ENCODE assay signal across 34 cellular contexts in genomic region chr10:42899036-42899435, GRCh38.
"Had no signal": no experiment of that assay in that cellular context is flagged by ENCODE, and none has a peak within 500 bp of the region (broad histone marks: within the 10 kb centered on the region; RNA-seq: fewer than 3 reads in every experiment).

No MANE protein-coding gene starts in this region.

- DNase-seq: activated B cell treated with CpG ODN at 0.5 μM for 24 hours; activated CD4-positive, alpha-beta memory T cell treated with anti-CD3 and anti-CD28 coated beads for 36 hours; activated CD4-positive, alpha-beta T cell treated with anti-CD3 and anti-CD28 coated beads for 4 hours; activated CD4-positive, alpha-beta T cell treated with anti-CD3 and anti-CD28 coated beads, Interleukin-2, amount 10 ng/mL, durations not matched to agents 24 days and 14 days; activated CD4-positive, alpha-beta T cell treated with anti-CD3 and anti-CD28 coated beads, Interleukin-2, amount 50 U/mL, for 1 hour; activated CD4-positive, alpha-beta T cell treated with anti-CD3 and anti-CD28 coated beads, Interleukin-2, amount 50 U/mL, for 4 hours; activated CD4-positive, CD25-positive, alpha-beta regulatory T cell treated with anti-CD3 and anti-CD28 coated beads, Interleukin-2, amount 50 U/mL, for 72 hours; activated CD8-positive, alpha-beta memory T cell treated with anti-CD3 and anti-CD28 coated beads, Interleukin-2, amount 50 U/mL, for 4 hours; activated CD8-positive, alpha-beta T cell treated with anti-CD3 and anti-CD28 coated beads for 36 hours; activated effector memory CD4-positive, alpha-beta T cell treated with anti-CD3 and anti-CD28 coated beads, Interleukin-2, amount 50 U/mL, for 16 hours; activated gamma-delta T cell treated with Interleukin-2 at 50 U/mL for 16 hours; activated naive CD4-positive, alpha-beta T cell; activated naive CD4-positive, alpha-beta T cell treated with anti-CD3 and anti-CD28 coated beads for 36 hours; activated naive CD4-positive, alpha-beta T cell treated with anti-CD3 and anti-CD28 coated beads, Interleukin-2, amount 50 U/mL, for 16 hours; activated naive CD8-positive, alpha-beta T cell treated with anti-CD3 and anti-CD28 coated beads for 36 hours; activated T-cell treated with anti-CD3 and anti-CD28 coated beads for 4 hours; activated T-cell treated with anti-CD3 and anti-CD28 coated beads, Interleukin-2, amount 50 U/mL, for 1 hour; activated T-cell treated with anti-CD3 and anti-CD28 coated beads, Interleukin-2, amount 50 U/mL, for 4 hours; activated T-cell treated with anti-CD3 and anti-CD28 coated beads, Interleukin-2, amount 50 U/mL, for 72 hours; adrenal gland; amniotic stem cell; aorta; body of pancreas; brain microvascular endothelial cell; central memory CD4-positive, alpha-beta T cell; T-helper 2 cell; T-helper 9 cell had no signal

- H3K9me3 ChIP-seq: adrenal gland had no signal

- H3K27ac ChIP-seq: adrenal gland, body of pancreas, brain microvascular endothelial cell, breast epithelium, VCaP had no signal

- ATAC-seq: activated CD8-positive, alpha-beta T cell treated with anti-CD3 and anti-CD28 coated beads for 36 hours; activated naive CD4-positive, alpha-beta T cell treated with anti-CD3 and anti-CD28 coated beads, Interleukin-2, amount 50 U/mL, for 72 hours; activated T-cell treated with anti-CD3 and anti-CD28 coated beads, Interleukin-2, amount 50 U/mL, for 4 hours; activated T-cell treated with anti-CD3 and anti-CD28 coated beads, Interleukin-2, amount 50 U/mL, for 72 hours; activated T-helper 17 cell treated with anti-CD3 and anti-CD28 coated beads, Interleukin-2, amount 50 U/mL, for 72 hours; body of pancreas had no signal

- H3K4me1 Mint-ChIP-seq: activated B cell treated with CpG ODN at 0.5 μM for 24 hours; activated CD4-positive, alpha-beta T cell treated with anti-CD3 and anti-CD28 coated beads, Interleukin-2, amount 10 ng/mL, durations not matched to agents 24 days and 14 days had no signal

- H3K9me3 Mint-ChIP-seq: activated T-cell treated with anti-CD3 and anti-CD28 coated beads, Interleukin-2, amount 50 U/mL, for 72 hours had no signal

- H3K4me3 ChIP-seq: adrenal gland, body of pancreas had no signal

- H3K27ac Mint-ChIP-seq: activated B cell treated with CpG ODN at 0.5 μM for 24 hours; activated CD4-positive, alpha-beta memory T cell treated with anti-CD3 and anti-CD28 coated beads for 36 hours; activated CD4-positive, alpha-beta T cell treated with anti-CD3 and anti-CD28 coated beads, Interleukin-2, amount 10 ng/mL, durations not matched to agents 24 days and 14 days; activated CD8-positive, alpha-beta T cell treated with anti-CD3 and anti-CD28 coated beads for 36 hours; activated naive CD4-positive, alpha-beta T cell treated with anti-CD3 and anti-CD28 coated beads for 36 hours; activated naive CD4-positive, alpha-beta T cell treated with anti-CD3 and anti-CD28 coated beads, Interleukin-2, amount 50 U/mL, for 72 hours; activated naive CD8-positive, alpha-beta T cell treated with anti-CD3 and anti-CD28 coated beads for 36 hours; activated T-cell treated with anti-CD3 and anti-CD28 coated beads, Interleukin-2, amount 50 U/mL, for 72 hours; activated T-helper 1 cell treated with anti-CD3 and anti-CD28 coated beads, Interleukin-12 subunit alpha, Interleukin-12 subunit beta, Interleukin-2, Interleukin-4 antibody, amounts not matched to agents 30 ng/mL and 10 ng/mL and 1 ng/mL, durations not matched to agents 14 hours and 24 hours and 36 hours; activated T-helper 17 cell treated with anti-CD3 and anti-CD28 coated beads, Interleukin-2, amount 50 U/mL, for 72 hours; T-helper 1 cell treated with Interleukin-12 subunit alpha and Interleukin-12 subunit beta and Interleukin-4 antibody, amounts not matched to agents 30 μg/mL and 1 μg/mL, for 36 hours; T-helper 2 cell treated with Interferon-gamma antibody and Interleukin-4, amounts not matched to agents 5 μg/mL and 100 μg/mL, for 36 hours had no signal

- H3K27me3 ChIP-seq: body of pancreas had no signal

- H3K4me3 Mint-ChIP-seq: activated B cell treated with CpG ODN at 0.5 μM for 24 hours; activated CD4-positive, alpha-beta memory T cell treated with anti-CD3 and anti-CD28 coated beads for 36 hours; activated CD4-positive, alpha-beta T cell treated with anti-CD3 and anti-CD28 coated beads, Interleukin-2, amount 10 ng/mL, durations not matched to agents 24 days and 14 days; activated CD8-positive, alpha-beta T cell treated with anti-CD3 and anti-CD28 coated beads for 36 hours; activated naive CD4-positive, alpha-beta T cell treated with anti-CD3 and anti-CD28 coated beads for 36 hours; activated naive CD8-positive, alpha-beta T cell treated with anti-CD3 and anti-CD28 coated beads for 36 hours; activated T-cell treated with anti-CD3 and anti-CD28 coated beads, Interleukin-2, amount 50 U/mL, for 4 hours; activated T-cell treated with anti-CD3 and anti-CD28 coated beads, Interleukin-2, amount 50 U/mL, for 72 hours; activated T-helper 1 cell treated with anti-CD3 and anti-CD28 coated beads, Interleukin-12 subunit alpha, Interleukin-12 subunit beta, Interleukin-2, Interleukin-4 antibody, amounts not matched to agents 30 ng/mL and 10 ng/mL and 1 ng/mL, durations not matched to agents 14 hours and 24 hours and 36 hours; activated T-helper 17 cell treated with anti-CD3 and anti-CD28 coated beads, Interleukin-2, amount 50 U/mL, for 72 hours; T-helper 1 cell treated with Interleukin-12 subunit alpha and Interleukin-12 subunit beta and Interleukin-4 antibody, amounts not matched to agents 30 μg/mL and 1 μg/mL, for 36 hours; T-helper 2 cell treated with Interferon-gamma antibody and Interleukin-4, amounts not matched to agents 5 μg/mL and 100 μg/mL, for 36 hours had no signal

- H3K4me1 ChIP-seq: adrenal gland, breast epithelium had no signal

- H3K36me3 ChIP-seq: adrenal gland, brain microvascular endothelial cell, breast epithelium had no signal
